In genomic region chr15:41568350-41569017, GRCh38 we compare ENCODE assay signal across 1 cellular context.
A peak's percentile ranks its signal among the peaks of the same experiment; 100 is the strongest.
TF ChIP-seq lines count a peak whose summit lies in the region.

No MANE protein-coding gene starts in this region.

TF ChIP-seq in HepG2, 621 proteins besides CTCF, POLR2A, EP300 and RAD21 (continued from another document and continues in another):
- TF ChIP-seq MNT (IDR thresholded peaks at IDR 0.05) (peak; percentile 18; the same call in 1 of the 2 replicates), ZNF512B (CRISPR knock-in tag; IDR thresholded peaks at IDR 0.05; ENCODE audit: borderline replicate concordance) (0 out of 2 replicates have a peak, but pooled peaks have one; percentile 44), PBX3 (CRISPR knock-in tag; IDR thresholded peaks at IDR 0.05; ENCODE audit: borderline replicate concordance) (no peak), DPF2 (CRISPR knock-in tag; IDR thresholded peaks at IDR 0.05; ENCODE audit: borderline replicate concordance, low read depth) (peak; percentile 85), NFYC (CRISPR knock-in tag; IDR thresholded peaks at IDR 0.05) (0 out of 2 replicates have a peak, but pooled peaks have one; percentile 9), BCL3 (CRISPR knock-in tag; IDR thresholded peaks at IDR 0.05) (no peak; the same call in 1 of the 2 replicates), SSRP1 (CRISPR knock-in tag; IDR thresholded peaks at IDR 0.05) (no peak; the same call in 1 of the 2 replicates), MLLT10 (CRISPR knock-in tag; IDR thresholded peaks at IDR 0.05) (no peak), SNAPC4 (CRISPR knock-in tag; IDR thresholded peaks at IDR 0.05) (no peak), CHD4 (IDR thresholded peaks at IDR 0.05; ENCODE audit: borderline replicate concordance, low read length) (peak; percentile 63; the same call in 1 of the 2 replicates), ZNF343 (CRISPR knock-in tag; IDR thresholded peaks at IDR 0.05) (no peak), HNF4A (CRISPR knock-in tag; IDR thresholded peaks at IDR 0.05) (peak; percentile 76), ZC3H4 (CRISPR knock-in tag; IDR thresholded peaks at IDR 0.05; ENCODE audit: borderline replicate concordance) (no peak), TCF12 (IDR thresholded peaks at IDR 0.05) (no peak), TCF12 (CRISPR knock-in tag; IDR thresholded peaks at IDR 0.05) (no peak), ZZZ3 (CRISPR knock-in tag; IDR thresholded peaks at IDR 0.05; ENCODE audit: borderline replicate concordance) (no peak), ZXDC (CRISPR knock-in tag; IDR thresholded peaks at IDR 0.05) (peak; percentile 63; the same call in 1 of the 2 replicates), ZBTB49 (CRISPR knock-in tag; IDR thresholded peaks at IDR 0.05; ENCODE audit: borderline replicate concordance) (no peak), REXO4 (CRISPR knock-in tag; IDR thresholded peaks at IDR 0.05; ENCODE audit: borderline replicate concordance) (no peak), ZNF737 (CRISPR knock-in tag; IDR thresholded peaks at IDR 0.05; ENCODE audit: borderline replicate concordance) (no peak), NKX3-1 (CRISPR knock-in tag; IDR thresholded peaks at IDR 0.05) (peak; percentile 69), CREB3 (CRISPR knock-in tag; IDR thresholded peaks at IDR 0.05) (no peak), ZNF451 (CRISPR knock-in tag; IDR thresholded peaks at IDR 0.05) (peak; percentile 41; the same call in 1 of the 2 replicates), SOX6 (IDR thresholded peaks at IDR 0.05) (no peak), SOX6 (CRISPR knock-in tag; IDR thresholded peaks at IDR 0.05) (peak; percentile 95), PLSCR1 (CRISPR knock-in tag; IDR thresholded peaks at IDR 0.05; ENCODE audit: borderline replicate concordance) (no peak), ZNF230 (CRISPR knock-in tag; IDR thresholded peaks at IDR 0.05) (0 out of 2 replicates have a peak, but pooled peaks have one; percentile 66), SRSF9 (IDR thresholded peaks at IDR 0.05; ENCODE audit: borderline replicate concordance, insufficient read depth, low read depth, low read length, poor library complexity, severe bottlenecking) (no peak), MEF2D (CRISPR knock-in tag; IDR thresholded peaks at IDR 0.05) (peak; percentile 45; the same call in 1 of the 2 replicates), MXD4 (CRISPR knock-in tag; IDR thresholded peaks at IDR 0.05) (no peak), ZNF768 (CRISPR knock-in tag; IDR thresholded peaks at IDR 0.05) (no peak), ZKSCAN5 (CRISPR knock-in tag; IDR thresholded peaks at IDR 0.05) (no peak), THYN1 (CRISPR knock-in tag; IDR thresholded peaks at IDR 0.05; ENCODE audit: borderline replicate concordance, low read depth) (no peak), ZNF563 (CRISPR knock-in tag; IDR thresholded peaks at IDR 0.05) (peak; percentile 72; the same call in 1 of the 2 replicates), ISL2 (CRISPR knock-in tag; IDR thresholded peaks at IDR 0.05) (peak; percentile 62; the same call in 1 of the 2 replicates), ZNF460 (CRISPR knock-in tag; IDR thresholded peaks at IDR 0.05; ENCODE audit: borderline replicate concordance) (no peak; the same call in 1 of the 2 replicates), TEAD3 (CRISPR knock-in tag; optimal IDR thresholded peaks at IDR 0.05; ENCODE audit: borderline replicate concordance) (peak; percentile 99), ATM (IDR thresholded peaks at IDR 0.05; ENCODE audit: borderline replicate concordance) (no peak), CERS6 (CRISPR knock-in tag; IDR thresholded peaks at IDR 0.05) (no peak)
